Comparison of ENCODE assay signal across 2 cellular contexts in genomic region chr10:70348228-70348850, GRCh38.
TF ChIP-seq lines count a peak whose summit lies in the region.

No MANE protein-coding gene starts in this region.

TF ChIP-seq in K562, 482 proteins besides CTCF, POLR2A, EP300 and RAD21 (continues in another document):
- TF ChIP-seq ZBTB7A (IDR thresholded peaks at IDR 0.05; ENCODE audit: borderline replicate concordance, control insufficient read depth, low read depth, low read length) (peak; percentile 73), ZMIZ1 (IDR thresholded peaks at IDR 0.05; ENCODE audit: low read depth in 2 of 2, low read length in 2 of 2) (0 out of 4 replicates have a peak, but pooled peaks of 1 of the 2 experiments have one; percentile 34), MTA1 (IDR thresholded peaks at IDR 0.05; ENCODE audit: borderline replicate concordance) (no peak), PHF20 (IDR thresholded peaks at IDR 0.05; ENCODE audit: partially characterized antibody) (no peak), NFIC (IDR thresholded peaks at IDR 0.05) (peak; percentile 99), ZNF277 (CRISPR knock-in tag; IDR thresholded peaks at IDR 0.05; ENCODE audit: borderline replicate concordance) (no peak), CSDE1 (IDR thresholded peaks at IDR 0.05) (0 out of 4 replicates have a peak, but pooled peaks of 1 of the 2 experiments have one; percentile 19), POLR2AphosphoS5 (IDR thresholded peaks at IDR 0.05; ENCODE audit: control insufficient read depth, insufficient read depth, low read depth, low read length) (0 out of 2 replicates have a peak, but pooled peaks have one; percentile 30), CTCFL (IDR thresholded peaks at IDR 0.05; ENCODE audit: borderline replicate concordance, insufficient read depth, low read depth, low read length, poor library complexity, severe bottlenecking) (peak; percentile 33), MAZ (CRISPR knock-in tag; conservative IDR thresholded peaks at IDR 0.05 in 1 of 2, IDR thresholded peaks at IDR 0.05 in 1 of 2) (peak in 1 of 2 experiments; percentile 27; a peak in 1 of 4 replicates), FOXO4 (CRISPR knock-in tag; IDR thresholded peaks at IDR 0.05) (no peak), SMC3 (conservative IDR thresholded peaks at IDR 0.05; ENCODE audit: insufficient read depth, low read depth, low read length) (peak; percentile 76), ARID2 (IDR thresholded peaks at IDR 0.05) (peak; percentile 45; the same call in 1 of the 2 replicates), E2F5 (CRISPR knock-in tag; IDR thresholded peaks at IDR 0.05) (no peak)

TF ChIP-seq in HepG2, 621 proteins besides CTCF, POLR2A, EP300 and RAD21:
- TF ChIP-seq HNF1B (CRISPR knock-in tag; IDR thresholded peaks at IDR 0.05) (0 out of 2 replicates have a peak, but pooled peaks have one; percentile 37), STAG1 (CRISPR knock-in tag; IDR thresholded peaks at IDR 0.05) (peak; percentile 57), ZNF800 (CRISPR knock-in tag; IDR thresholded peaks at IDR 0.05) (no peak), ZSCAN22 (CRISPR knock-in tag; IDR thresholded peaks at IDR 0.05) (no peak), ZFP1 (CRISPR knock-in tag; IDR thresholded peaks at IDR 0.05) (no peak), ZNF691 (CRISPR knock-in tag; IDR thresholded peaks at IDR 0.05; ENCODE audit: borderline replicate concordance, low read depth) (0 out of 2 replicates have a peak, but pooled peaks have one; percentile 37), ZNF350 (CRISPR knock-in tag; IDR thresholded peaks at IDR 0.05; ENCODE audit: borderline replicate concordance, low read depth) (no peak), ZNF749 (CRISPR knock-in tag; IDR thresholded peaks at IDR 0.05; ENCODE audit: borderline replicate concordance) (no peak), SMC3 (IDR thresholded peaks at IDR 0.05; ENCODE audit: low read length) (peak; percentile 71), ZNF556 (CRISPR knock-in tag; IDR thresholded peaks at IDR 0.05; ENCODE audit: borderline replicate concordance) (no peak), ZNF354B (CRISPR knock-in tag; IDR thresholded peaks at IDR 0.05) (no peak), HCFC1 (IDR thresholded peaks at IDR 0.05; ENCODE audit: low read depth, low read length) (no peak), NFKBIZ (CRISPR knock-in tag; IDR thresholded peaks at IDR 0.05) (no peak)
